ENCODE assay signal across 16 cellular contexts in the genomic region with DNA sequence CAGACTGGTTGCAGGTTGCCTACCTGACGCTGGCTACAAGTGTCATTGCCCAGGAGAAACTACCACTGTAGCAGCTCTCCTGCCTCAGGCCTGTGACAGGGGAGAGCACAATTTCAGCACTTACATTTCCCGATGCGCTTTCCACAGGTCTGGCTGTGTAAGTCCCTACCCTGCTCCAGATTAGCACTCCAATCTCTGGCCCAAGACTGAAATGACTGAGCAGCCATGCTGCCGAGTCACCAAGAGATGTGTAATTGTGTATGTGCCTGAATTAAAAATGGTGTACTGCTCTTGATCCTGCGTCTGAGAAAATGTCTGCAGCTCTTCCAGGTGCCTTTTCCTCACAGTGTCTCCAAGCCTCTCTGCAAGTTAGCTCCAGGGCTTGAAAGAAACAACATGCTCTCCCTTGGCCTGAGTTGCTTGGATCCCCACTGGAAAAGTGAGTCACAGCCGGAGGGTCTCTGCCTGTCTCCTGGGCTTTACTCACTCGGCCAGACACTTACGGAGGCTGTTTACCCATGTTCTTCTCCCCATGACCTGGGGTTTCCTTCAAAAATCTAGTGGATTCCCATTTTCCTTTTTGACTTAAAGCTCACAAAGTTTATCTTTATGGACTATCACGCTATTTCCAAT.
DNase-seq lines count a peak whose midpoint lies in the region; ATAC-seq, FAIRE-seq and TF ChIP-seq lines count a peak whose summit lies in the region.
"Had no signal": no experiment of that assay in that cellular context is flagged by ENCODE, and none has a peak within 500 bp of the region (broad histone marks: within the 10 kb centered on the region; RNA-seq: fewer than 3 reads in every experiment).

No MANE protein-coding gene starts in this region.

- POLR2A ChIA-PET in GM12878 (lab: Charles Lee) = no interaction called here

- H3K36me3 ChIP-seq in GM23338 (ENCODE audit: insufficient read depth) = no peaks in the 10 kb centered on the region
- H3K36me3 ChIP-seq in GM12878 (ENCODE audit: control insufficient read depth in 2 of 2, insufficient read depth in 2 of 2, low read length in 1 of 2) = no peaks in the 10 kb centered on the region
- H3K36me3 ChIP-seq in lung (ENCODE audit: control insufficient read depth in 2 of 2, insufficient read depth in 2 of 2, low read length in 2 of 2) = no peaks in the 10 kb centered on the region
- no peaks in the 10 kb centered on the region for H3K36me3 ChIP-seq in WERI-Rb-1
- H3K36me3 ChIP-seq: BLaER1 treated with 17β-estradiol and CSF1 and Interleukin-3, amounts not matched to agents 10 nM and 100 nM had no signal

- H3K9me3 ChIP-seq in GM12878 (replicated peaks; ENCODE audit: control insufficient read depth, insufficient read depth, low read length) = no peaks in the 10 kb centered on the region
- H3K9me3 ChIP-seq in lung (ENCODE audit: control insufficient read depth in 2 of 2, insufficient read depth in 1 of 2, low read length in 1 of 2) = no peaks in the 10 kb centered on the region
- H3K9me3 ChIP-seq in WERI-Rb-1 (ENCODE audit: severe bottlenecking) = no peaks in the 10 kb centered on the region
- H3K9me3 ChIP-seq: BLaER1 treated with 17β-estradiol and CSF1 and Interleukin-3, amounts not matched to agents 10 nM and 100 nM had no signal

- H2AFZ ChIP-seq in GM23338 (peak overlapping the region; percentile 48; the same call in 1 of the 2 replicates), GM12878 (ENCODE audit: control insufficient read depth, low read depth, low read length) (no peak overlapping the region)

- H3K27ac ChIP-seq in GM23338 (ENCODE audit: low read depth) (no peak overlapping the region), GM12878 (ENCODE audit: control insufficient read depth, insufficient read depth) (no peak overlapping the region), lung (ENCODE audit: low read depth in 1 of 2, low read length in 1 of 2) (no peak overlapping the region), WERI-Rb-1 (no peak overlapping the region)
- H3K27ac ChIP-seq: BLaER1 treated with 17β-estradiol and CSF1 and Interleukin-3, amounts not matched to agents 10 nM and 100 nM; KMS-11 had no signal

- H3K79me2 ChIP-seq in GM23338 (replicated peaks; ENCODE audit: insufficient read depth) (no peaks in the 10 kb centered on the region), GM12878 (ENCODE audit: control insufficient read depth, insufficient read depth, low read length) (no peaks in the 10 kb centered on the region)

- no peak; the same call in 2 of the 3 replicates for ATAC-seq in GM23338
- peak; percentile 38 for ATAC-seq in GM12878
- ATAC-seq in lung (ENCODE audit: insufficient read depth, low FRiP score) = peak; percentile 23
- no peak for ATAC-seq in GM21528 (IDR thresholded peaks at IDR 0.05; ENCODE audit: low FRiP score, unreplicated experiment)

- RAD21 ChIA-PET in GM12878 (lab: Charles Lee; ENCODE audit: unreplicated experiment) = no interaction called here

- WGBS in GM12878 (ENCODE audit: insufficient coverage, insufficient replicate concordance, low lambda C conversion rate, missing lambda C conversion rate) = 5% methylated on average over 9 of the region's 9 CpGs
- 85% methylated on average over 9 of the region's 9 CpGs for WGBS in lung, 2 donors

- CTCF ChIA-PET in GM12878 (lab: Yijun Ruan, JAX) = interaction anchor here (1.2 to 2.2 kb wide), 4 partner anchors 10 to 1455 kb away, joined by 3 to 5 read pairs (median 3); partner anchors contain the start of gene KCND2

- H3F3A ChIP-seq in GM23338 (replicated peaks; ENCODE audit: low read depth) = no peaks in the 10 kb centered on the region

- in situ Hi-C loops in GM12878 (cut with MboI) = loop anchor here (10.0 to 25.0 kb wide), 2 partner anchors 1004 to 1291 kb away; partner anchors contain the start of gene KCND2

- H3K27me3 Mint-ChIP-seq in GM23338 (ENCODE audit: insufficient read depth, low read depth, poor library complexity) = peaks cover 2% of the 10 kb centered on the region
- peaks cover 1% of the 10 kb centered on the region for H3K27me3 Mint-ChIP-seq in endothelial cell (ENCODE audit: unreplicated experiment)

- TF ChIP-seq EP300 in GM12878 (IDR thresholded peaks at IDR 0.05; ENCODE audit: borderline replicate concordance in 1 of 2, control insufficient read depth in 1 of 2, low read depth in 2 of 2, low read length in 2 of 2) = no peak

- H4K20me1 ChIP-seq in GM23338 (replicated peaks; ENCODE audit: insufficient read depth) (no peaks in the 10 kb centered on the region), GM12878 (ENCODE audit: control insufficient read depth, insufficient read depth) (no peaks in the 10 kb centered on the region)
- H4K20me1 ChIP-seq: BLaER1 treated with 17β-estradiol and CSF1 and Interleukin-3, amounts not matched to agents 10 nM and 100 nM had no signal

- H3K4me3 ChIP-seq in GM23338 (no peak overlapping the region), GM12878 (no peak overlapping the region), lung (no peak overlapping the region), WERI-Rb-1 (ENCODE audit: low read depth, low read length) (no peak overlapping the region)
- H3K4me3 ChIP-seq: BLaER1 treated with 17β-estradiol and CSF1 and Interleukin-3, amounts not matched to agents 10 nM and 100 nM had no signal

- no TSS peak for BruUV-seq in GM12878 (replicated peaks; lab: Mats Ljungman, UMichigan)

- H3K4me1 Mint-ChIP-seq in GM23338 = no peaks in the 10 kb centered on the region; the same call in 2 of the 3 replicates
- H3K4me1 Mint-ChIP-seq in endothelial cell (ENCODE audit: unreplicated experiment) = no peaks in the 10 kb centered on the region

- SMC1A ChIA-PET in GM12878 (lab: Charles Lee; ENCODE audit: uncharacterized antibody, unreplicated experiment) = no interaction called here

- FAIRE-seq in GM12878 (lab: Jason Lieb, UNC) = no peak

- peak; percentile 13 for DNase-seq in D341Med (ENCODE audit: low spot score)
- DNase-seq in GM23338 (ENCODE audit: low spot score) = no peak
- DNase-seq in GM12878 (ENCODE audit: low read depth, low spot score) = no peak
- no peak for DNase-seq in lung (ENCODE audit: low spot score)
- DNase-seq in WERI-Rb-1 = no peak
- DNase-seq in activated effector memory CD4-positive, alpha-beta T cell treated with anti-CD3 and anti-CD28 coated beads, Interleukin-2, amount 50 U/mL, for 16 hours = no peak
- no peak for DNase-seq in endothelial cell (ENCODE audit: low spot score)
- DNase-seq: GF-D8, NCI-H1436, NCI-H2029, NCI-H748 treated with DMSO at 0.1 percent for 48 hours, RPMI8226, SIG-M5 had no signal

- H3K9me3 Mint-ChIP-seq in GM23338 (no peaks in the 10 kb centered on the region), endothelial cell (ENCODE audit: unreplicated experiment) (no peaks in the 10 kb centered on the region)

- H3K4me2 ChIP-seq in GM23338 (no peak overlapping the region), GM12878 (ENCODE audit: control insufficient read depth, insufficient read depth) (no peak overlapping the region)
- H3K4me2 ChIP-seq: BLaER1 treated with 17β-estradiol and CSF1 and Interleukin-3, amounts not matched to agents 10 nM and 100 nM; KMS-11 had no signal

- H3K36me3 Mint-ChIP-seq in GM23338 (ENCODE audit: low read depth) (no peaks in the 10 kb centered on the region), endothelial cell (ENCODE audit: low read depth, unreplicated experiment) (no peaks in the 10 kb centered on the region)

- no peaks in the 10 kb centered on the region for H3K27me3 ChIP-seq in GM23338 (ENCODE audit: insufficient read depth)
- H3K27me3 ChIP-seq in GM12878 (replicated peaks in 1 of 2; ENCODE audit: control insufficient read depth in 2 of 2, insufficient read depth in 2 of 2, low read length in 1 of 2) = no peaks in the 10 kb centered on the region
- H3K27me3 ChIP-seq in lung (ENCODE audit: control insufficient read depth, insufficient read depth) = no peaks in the 10 kb centered on the region
- H3K27me3 ChIP-seq in WERI-Rb-1 (ENCODE audit: insufficient read depth, low read depth, severe bottlenecking) = no peaks in the 10 kb centered on the region
- H3K27me3 ChIP-seq: BLaER1 treated with 17β-estradiol and CSF1 and Interleukin-3, amounts not matched to agents 10 nM and 100 nM had no signal

- no peak overlapping the region for H3K4me3 Mint-ChIP-seq in GM23338
- H3K4me3 Mint-ChIP-seq in endothelial cell (ENCODE audit: unreplicated experiment) = no peak overlapping the region

- TF ChIP-seq POLR2A in GM12878 (IDR thresholded peaks at IDR 0.05; ENCODE audit: low read depth, low read length) = no peak

- no peaks in the 10 kb centered on the region for H3K9me2 ChIP-seq in GM23338 (ENCODE audit: insufficient read depth)

- H3K4me1 ChIP-seq in GM23338 (ENCODE audit: insufficient read depth) (no peaks in the 10 kb centered on the region), GM12878 (ENCODE audit: control insufficient read depth, insufficient read depth, low read length) (no peaks in the 10 kb centered on the region), lung (ENCODE audit: control insufficient read depth in 2 of 2, insufficient read depth in 2 of 2, low read length in 2 of 2) (no peaks in the 10 kb centered on the region)
- H3K4me1 ChIP-seq: BLaER1 treated with 17β-estradiol and CSF1 and Interleukin-3, amounts not matched to agents 10 nM and 100 nM had no signal

- intact Hi-C loops in GM12878 (cut with micrococcal nuclease; ENCODE audit: unreplicated experiment) = loop anchor here (5.0 kb wide), 1 partner anchor 1286 kb away; no protein-coding TSS in a partner anchor

- TF ChIP-seq CTCF in GM23338 (conservative IDR thresholded peaks at IDR 0.05; ENCODE audit: low read depth in 2 of 2) = no peak
- no peak for TF ChIP-seq CTCF in GM12878 (IDR thresholded peaks at IDR 0.05 in 2 of 3, conservative IDR thresholded peaks at IDR 0.05 in 1 of 3; ENCODE audit: control insufficient read depth in 2 of 3, extremely low read depth in 1 of 3, insufficient read depth in 1 of 3, low read depth in 3 of 3, low read length in 3 of 3)
- TF ChIP-seq CTCF in lung (IDR thresholded peaks at IDR 0.05; ENCODE audit: control extremely low read depth, extremely low read depth) = no peak
- no peak for TF ChIP-seq CTCF in WERI-Rb-1 (IDR thresholded peaks at IDR 0.05; ENCODE audit: low read depth, low read length)
- TF ChIP-seq CTCF in endothelial cell (IDR thresholded peaks at IDR 0.05; ENCODE audit: unreplicated experiment) = no peak

- no peak for TF ChIP-seq RAD21 in GM12878 (IDR thresholded peaks at IDR 0.05; ENCODE audit: insufficient read depth, low read depth, low read length)

- no peak overlapping the region for H3K9ac ChIP-seq in GM12878 (ENCODE audit: control insufficient read depth, insufficient read depth, low read length)
- H3K9ac ChIP-seq: BLaER1 treated with 17β-estradiol and CSF1 and Interleukin-3, amounts not matched to agents 10 nM and 100 nM; KMS-11 had no signal

- no peak overlapping the region for H3K27ac Mint-ChIP-seq in GM23338
- no peak overlapping the region for H3K27ac Mint-ChIP-seq in endothelial cell (ENCODE audit: unreplicated experiment)

TF ChIP-seq in GM23338, 12 proteins besides CTCF, POLR2A, EP300 and RAD21 (continues in another document):
- no peak for TF ChIP-seq NANOG (IDR thresholded peaks at IDR 0.05; ENCODE audit: borderline replicate concordance)
- no peak for TF ChIP-seq JUNB (IDR thresholded peaks at IDR 0.05; ENCODE audit: unreplicated experiment)

Comparison
In these comparisons a context has a peak if more than half of its experiments do, and no peak if none do; other contexts are left out.
1. ATAC-seq: peak in GM12878 (single experiment) and lung (single experiment); none in GM23338 (single experiment) and GM21528 (single experiment).